ENCODE assay signal across 8 cellular contexts in the genomic region with DNA sequence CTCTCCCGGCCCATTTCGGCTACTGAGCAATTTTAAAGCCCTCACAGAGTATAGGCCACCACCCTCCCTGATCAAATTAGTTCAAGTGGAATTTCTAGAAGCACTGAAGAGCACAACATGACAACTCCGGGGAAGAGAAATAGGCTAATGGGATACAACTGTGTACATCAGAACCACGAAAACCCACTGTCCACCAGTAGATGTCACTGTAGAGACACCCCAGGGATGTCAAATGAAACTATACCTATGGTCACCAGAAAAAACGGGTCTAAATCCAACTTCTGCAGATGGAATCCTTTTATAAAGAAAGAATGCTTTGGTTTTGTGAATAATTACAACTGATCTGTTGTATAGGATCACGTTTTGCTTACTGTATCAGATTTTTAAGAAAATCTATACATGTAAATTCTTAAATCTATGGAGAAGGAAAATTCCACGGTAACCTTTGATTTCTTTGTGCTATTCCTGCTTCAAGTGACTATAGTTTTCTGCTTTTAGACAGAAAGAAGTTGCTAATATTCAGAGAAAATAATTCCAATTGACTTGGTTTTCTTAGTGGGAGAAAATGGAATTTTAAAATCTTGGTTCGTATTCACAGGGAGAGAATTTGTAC. TPM values are rescaled to one million over a fixed set of nuclear protein-coding genes. Genes with fewer than 3 reads are reported as not detected.
DNase-seq lines count a peak whose midpoint lies in the region; ATAC-seq and TF ChIP-seq lines count a peak whose summit lies in the region.

No MANE protein-coding gene starts in this region.

- no peak overlapping the region for H3K27ac ChIP-seq in HEK293 (ENCODE audit: extremely low read depth, low read depth, low read length)

- CTCF ChIA-PET in HEK293 (lab: Yijun Ruan, JAX) = interaction anchor here (0.7 to 2.3 kb wide), 6 partner anchors 9 to 463 kb away, joined by 3 to 12 read pairs (median 4); no protein-coding TSS in a partner anchor
- CTCF ChIA-PET in activated naive CD4-positive, alpha-beta T cell treated with anti-CD3 and anti-CD28 coated beads for 36 hours (lab: Charles Lee) = no interaction called here

- H3K4me3 Mint-ChIP-seq in activated naive CD4-positive, alpha-beta T cell treated with anti-CD3 and anti-CD28 coated beads for 36 hours = no peak overlapping the region

- no peaks in the 10 kb centered on the region for H3K36me3 ChIP-seq in HEK293 (ENCODE audit: control insufficient read depth in 2 of 2, insufficient read depth in 1 of 2, low read length in 2 of 2)

- peaks cover 35% of the 10 kb centered on the region for H3K36me3 Mint-ChIP-seq in activated naive CD4-positive, alpha-beta T cell treated with anti-CD3 and anti-CD28 coated beads for 36 hours (ENCODE audit: low read depth)

- no peaks in the 10 kb centered on the region for H3K27me3 Mint-ChIP-seq in activated naive CD4-positive, alpha-beta T cell treated with anti-CD3 and anti-CD28 coated beads for 36 hours (ENCODE audit: low read depth)

- DNase-seq in EL (peak; percentile 39), NCI-H526 (lab: John Stamatoyannopoulos, UW) (peak; percentile 29 to 76), glomerular endothelial cell (ENCODE audit: extremely low read depth, low read depth, low spot score) (peak; percentile 29), pons (ENCODE audit: low spot score) (peak; percentile 61)
- peak; percentile 67 for DNase-seq in activated naive CD4-positive, alpha-beta T cell treated with anti-CD3 and anti-CD28 coated beads for 36 hours

- H3K4me1 Mint-ChIP-seq in activated naive CD4-positive, alpha-beta T cell treated with anti-CD3 and anti-CD28 coated beads for 36 hours (ENCODE audit: low read depth) = peaks cover 21% of the 10 kb centered on the region

- POLR2A ChIA-PET in HEK293 (lab: Yijun Ruan, JAX) = no interaction called here

- no peaks in the 10 kb centered on the region for H3K4me1 ChIP-seq in HEK293 (ENCODE audit: control insufficient read depth, insufficient read depth, low read length)

- H3K27ac Mint-ChIP-seq in activated naive CD4-positive, alpha-beta T cell treated with anti-CD3 and anti-CD28 coated beads for 36 hours = peak overlapping the region; percentile 39

- no peak overlapping the region for H3K4me3 ChIP-seq in HEK293 (ENCODE audit: low read depth, low read length)

- TF ChIP-seq CTCF in HEK293 (tag by site-specific recombination; IDR thresholded peaks at IDR 0.05) = no peak

- H3K9me3 ChIP-seq in HEK293 (ENCODE audit: control insufficient read depth, insufficient read depth, low read depth, low read length) = no peaks in the 10 kb centered on the region

- no peaks in the 10 kb centered on the region for H3K9me3 Mint-ChIP-seq in activated naive CD4-positive, alpha-beta T cell treated with anti-CD3 and anti-CD28 coated beads for 36 hours

- intact Hi-C loops in activated naive CD4-positive, alpha-beta T cell treated with anti-CD3 and anti-CD28 coated beads for 36 hours (cut with micrococcal nuclease) = loop anchor here (1.0 to 10.0 kb wide), 4 partner anchors 193 to 520 kb away; a partner anchor contains a TSS

- ATAC-seq in GM21825 (IDR thresholded peaks at IDR 0.05; ENCODE audit: unreplicated experiment) (no peak), HG03139 (IDR thresholded peaks at IDR 0.05; ENCODE audit: unreplicated experiment) (no peak)

TF ChIP-seq in HEK293, 187 proteins besides CTCF, POLR2A, EP300 and RAD21:
- TF ChIP-seq, protein P1, sequence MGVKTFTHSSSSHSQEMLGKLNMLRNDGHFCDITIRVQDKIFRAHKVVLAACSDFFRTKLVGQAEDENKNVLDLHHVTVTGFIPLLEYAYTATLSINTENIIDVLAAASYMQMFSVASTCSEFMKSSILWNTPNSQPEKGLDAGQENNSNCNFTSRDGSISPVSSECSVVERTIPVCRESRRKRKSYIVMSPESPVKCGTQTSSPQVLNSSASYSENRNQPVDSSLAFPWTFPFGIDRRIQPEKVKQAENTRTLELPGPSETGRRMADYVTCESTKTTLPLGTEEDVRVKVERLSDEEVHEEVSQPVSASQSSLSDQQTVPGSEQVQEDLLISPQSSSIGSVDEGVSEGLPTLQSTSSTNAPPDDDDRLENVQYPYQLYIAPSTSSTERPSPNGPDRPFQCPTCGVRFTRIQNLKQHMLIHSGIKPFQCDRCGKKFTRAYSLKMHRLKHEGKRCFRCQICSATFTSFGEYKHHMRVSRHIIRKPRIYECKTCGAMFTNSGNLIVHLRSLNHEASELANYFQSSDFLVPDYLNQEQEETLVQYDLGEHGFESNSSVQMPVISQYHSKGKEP (tag by site-specific recombination; IDR thresholded peaks at IDR 0.05) = no peak
- peak; percentile 85 for TF ChIP-seq ZNF654 (tag by site-specific recombination; IDR thresholded peaks at IDR 0.05; ENCODE audit: low read depth)
- TF ChIP-seq ZNF837 (tag by site-specific recombination; IDR thresholded peaks at IDR 0.05) = no peak

RNA-seq across cellular contexts. Expression of a gene that starts 29.5 kb away (rescaled TPM):
- total RNA-seq in activated naive CD4-positive, alpha-beta T cell treated with anti-CD3 and anti-CD28 coated beads for 36 hours = 1 to 10 TPM; 1.2 to 1.3 TPM
- not detected in 2 replicates for total RNA-seq in glomerular endothelial cell
